ENCODE assay signal across 8 cellular contexts in genomic region chr4:119470021-119470736, GRCh38.
DNase-seq lines count a peak whose midpoint lies in the region; ATAC-seq, FAIRE-seq and TF ChIP-seq lines count a peak whose summit lies in the region.
"Not testable (repeated sequence)": the region's sequence is repeated elsewhere in the genome, so short reads cannot be mapped to it uniquely, and the experiment has no call there.

No MANE protein-coding gene starts in this region.

- H3K27me3 ChIP-seq in CD8-positive, alpha-beta T cell (ENCODE audit: insufficient read depth, low read length); mammary epithelial cell (ENCODE audit: insufficient read depth, low read length); left lung: not testable (repeated sequence)

- WGBS in mammary epithelial cell (ENCODE audit: low coverage, missing lambda C conversion rate), result 38% methylated on average over 2 of the region's 2 CpGs

- CTCF ChIA-PET in CD8-positive, alpha-beta T cell (lab: Charles Lee); mammary epithelial cell (lab: Charles Lee; ENCODE audit: low non-redundant PET): not testable (repeated sequence)

- H3K9ac ChIP-seq in mammary epithelial cell (ENCODE audit: insufficient read depth, low read length), result not testable (repeated sequence)

- intact Hi-C loops in CD8-positive, alpha-beta T cell (cut with DNase I, micrococcal nuclease); mammary epithelial cell (cut with micrococcal nuclease); left lung (cut with DNase I): not testable (repeated sequence)

- H3K4me3 Mint-ChIP-seq in CD8-positive, alpha-beta T cell, result not testable (repeated sequence)

- not testable (repeated sequence) for H3K27ac Mint-ChIP-seq in CD8-positive, alpha-beta T cell

- not testable (repeated sequence) for H3K4me1 Mint-ChIP-seq in CD8-positive, alpha-beta T cell (ENCODE audit: low read depth)

- FAIRE-seq in GM19239 (lab: Jason Lieb, UNC), result peak; percentile 86

- not testable (repeated sequence) for H3K27ac ChIP-seq in CD8-positive, alpha-beta T cell (ENCODE audit: low read depth, low read length); mammary epithelial cell (ENCODE audit: insufficient read depth, low read depth, low read length); left lung

- not testable (repeated sequence) for H3K9me3 Mint-ChIP-seq in CD8-positive, alpha-beta T cell

- DNase-seq in CD8-positive, alpha-beta T cell; GM19239 (ENCODE audit: insufficient read length, low spot score); left lung: not testable (repeated sequence)
- DNase-seq in activated CD4-positive, alpha-beta T cell treated with anti-CD3 and anti-CD28 coated beads for 48 hours, result peak; percentile 5
- DNase-seq in mammary epithelial cell, result peak; percentile 41

- not testable (repeated sequence) for H4K20me1 ChIP-seq in mammary epithelial cell (ENCODE audit: insufficient read depth, low read length)

- in situ Hi-C loops in mammary epithelial cell (cut with MboI; ENCODE audit: low sequenced_read_pairs in 2 of 2), result not testable (repeated sequence)

- H3K36me3 Mint-ChIP-seq in CD8-positive, alpha-beta T cell, result peaks cover 70% of the 10 kb centered on the region

- not testable (repeated sequence) for H3K4me1 ChIP-seq in CD8-positive, alpha-beta T cell (ENCODE audit: insufficient read depth, low read length); mammary epithelial cell (ENCODE audit: insufficient read depth, low read length); left lung

- H3K36me3 ChIP-seq in CD8-positive, alpha-beta T cell (ENCODE audit: insufficient read depth, low read length); mammary epithelial cell (ENCODE audit: insufficient read depth, low read length): not testable (repeated sequence)
- H3K36me3 ChIP-seq in left lung, result peaks cover 0 to 11% of the 10 kb centered on the region in 2 donors

- H3K27me3 Mint-ChIP-seq in CD8-positive, alpha-beta T cell (ENCODE audit: low read depth), result not testable (repeated sequence)

- H3K4me3 ChIP-seq in CD8-positive, alpha-beta T cell (ENCODE audit: low read depth, low read length); mammary epithelial cell (replicated peaks in 1 of 3; ENCODE audit: insufficient read depth in 1 of 3, low read depth in 2 of 3, low read length in 3 of 3); left lung: not testable (repeated sequence)

- dilution Hi-C loops in mammary epithelial cell (cut with HindIII; ENCODE audit: low sequenced_read_pairs), result not testable (repeated sequence)

- H3K79me2 ChIP-seq in mammary epithelial cell (ENCODE audit: insufficient read depth, low read length), result not testable (repeated sequence)

- H2AFZ ChIP-seq in mammary epithelial cell (ENCODE audit: low read depth, low read length), result not testable (repeated sequence)

- BruUV-seq in mammary epithelial cell (replicated peaks; lab: Mats Ljungman, UMichigan), result not testable (repeated sequence)

- not testable (repeated sequence) for H3K9me3 ChIP-seq in CD8-positive, alpha-beta T cell (ENCODE audit: low read length); mammary epithelial cell (replicated peaks; ENCODE audit: insufficient read depth, low read length); left lung

- H3K4me2 ChIP-seq in mammary epithelial cell (ENCODE audit: insufficient read depth, low read depth, low read length), result not testable (repeated sequence)

- POLR2A ChIA-PET in CD8-positive, alpha-beta T cell (lab: Charles Lee), result not testable (repeated sequence)

- peak; percentile 31 for ATAC-seq in CD8-positive, alpha-beta T cell
- ATAC-seq in GM21825 (IDR thresholded peaks at IDR 0.05; ENCODE audit: unreplicated experiment) (peak; percentile 50), HG03039 (IDR thresholded peaks at IDR 0.05; ENCODE audit: unreplicated experiment) (peak; percentile 64), HG03571 (IDR thresholded peaks at IDR 0.05; ENCODE audit: unreplicated experiment) (peak; percentile 52), left lung (peak; percentile 31)

- not testable (repeated sequence) for TF ChIP-seq CTCF in CD8-positive, alpha-beta T cell (IDR thresholded peaks at IDR 0.05); mammary epithelial cell (conservative IDR thresholded peaks at IDR 0.05 in 1 of 2, IDR thresholded peaks at IDR 0.05 in 1 of 2; ENCODE audit: extremely low read depth in 1 of 2, insufficient read depth in 1 of 2, low read depth in 1 of 2, low read length in 2 of 2); left lung (IDR thresholded peaks at IDR 0.05)
